Comparison of ENCODE assay signal across 29 cellular contexts in the genomic region with DNA sequence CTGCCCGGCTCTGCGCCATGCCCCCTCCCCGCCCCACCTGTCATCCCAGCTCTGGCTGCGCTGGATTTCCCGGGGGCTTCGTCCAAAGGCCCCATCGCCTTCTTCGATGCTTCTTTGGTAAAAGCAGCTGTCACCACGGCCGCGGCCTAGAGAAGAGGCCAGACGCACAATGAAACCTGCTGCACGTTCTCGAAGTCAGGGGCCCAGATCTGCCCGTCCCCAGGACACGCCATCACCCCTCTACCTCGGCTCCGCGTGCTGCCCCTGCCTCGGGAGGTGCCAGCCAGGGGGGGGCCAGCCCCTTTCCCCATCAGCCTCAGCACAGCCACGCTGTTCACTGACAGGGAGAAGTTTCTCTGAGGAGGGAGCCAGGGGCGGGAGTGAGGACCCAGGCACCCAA. TPM values are rescaled to one million over a fixed set of nuclear protein-coding genes. Genes with fewer than 3 reads are reported as not detected.
"Had no signal": no experiment of that assay in that cellular context is flagged by ENCODE, and none has a peak within 500 bp of the region (broad histone marks: within the 10 kb centered on the region; RNA-seq: fewer than 3 reads in every experiment).

No MANE protein-coding gene starts in this region.

- DNase-seq: effector memory CD4-positive, alpha-beta T cell; gastrocnemius medialis; heart right ventricle; hypothalamus; kidney glomerular epithelial cell; mucosa of descending colon; naive thymus-derived CD8-positive, alpha-beta T cell; nucleus accumbens; spleen; stimulated activated CD4-positive, alpha-beta T cell treated with anti-CD3 and anti-CD28 coated beads, Interleukin-15, amount 100 ng/mL, for 24 hours; stimulated activated CD4-positive, alpha-beta T cell treated with anti-CD3 and anti-CD28 coated beads, Interleukin-1b, Interleukin-23, amount 100 ng/mL, for 48 hours; stimulated activated CD4-positive, alpha-beta T cell treated with anti-CD3 and anti-CD28 coated beads, Interleukin-4, amount 100 ng/mL, for 24 hours; stimulated activated naive B cell treated with anti-CD40 and anti-IgM and Interleukin-4, amounts not matched to agents 10 μg/mL and 1 μg/mL and 100 μg/mL, for 72 hours; stimulated activated naive CD8-positive, alpha-beta T cell treated with anti-CD3 and anti-CD28 coated beads, Interleukin-15, amount 100 ng/mL, for 72 hours had no signal

- H3K9me3 ChIP-seq: gastrocnemius medialis, heart right ventricle, mucosa of descending colon, prostate gland, spleen, testis, tibial nerve had no signal

- FAIRE-seq: endometrium, islet of Langerhans had no signal

- H3K27ac ChIP-seq: gastrocnemius medialis, parathyroid adenoma, prostate gland had no signal

- H3K4me3 ChIP-seq: gastrocnemius medialis, heart right ventricle, mucosa of descending colon, prostate gland, spleen, testis, tibial nerve had no signal

- H3K27me3 ChIP-seq: gastrocnemius medialis, heart right ventricle, spleen, testis, tibial nerve had no signal

- H2AFZ ChIP-seq: parathyroid adenoma had no signal

- ATAC-seq: esophagus mucosa; gastrocnemius medialis; heart right ventricle; mucosa of descending colon; naive thymus-derived CD8-positive, alpha-beta T cell; sciatic nerve; stimulated activated naive B cell treated with anti-CD40 and anti-IgM and Interleukin-4, amounts not matched to agents 10 μg/mL and 1 μg/mL and 100 μg/mL, for 72 hours; stimulated activated naive CD8-positive, alpha-beta T cell treated with anti-CD3 and anti-CD28 coated beads, Interleukin-15, amount 100 ng/mL, for 72 hours had no signal

- H3K9ac ChIP-seq: parathyroid adenoma had no signal

RNA-seq across cellular contexts. Expression of gene ACTL6B, which starts 31.0 kb away (rescaled TPM):
- total RNA-seq: esophagus mucosa; fibroblast of lung; gastrocnemius medialis; heart right ventricle; lower leg skin; naive thymus-derived CD8-positive, alpha-beta T cell; renal cortical epithelial cell; sciatic nerve; skeletal muscle tissue; spleen; subcutaneous adipose tissue; tibial nerve; ureter had no signal
- polyA plus RNA-seq: fibroblast of lung; heart right ventricle; naive thymus-derived CD8-positive, alpha-beta T cell; spleen had no signal

RNA-seq across cellular contexts. Expression of gene EPO, which starts 33.0 kb away (rescaled TPM):
- total RNA-seq: esophagus mucosa; fibroblast of lung; gastrocnemius medialis; mucosa of descending colon; naive thymus-derived CD8-positive, alpha-beta T cell; renal cortical epithelial cell; sciatic nerve; skeletal muscle tissue; subcutaneous adipose tissue had no signal
- polyA plus RNA-seq: fibroblast of lung; heart right ventricle; naive thymus-derived CD8-positive, alpha-beta T cell; neural cell had no signal
